ENCODE assay signal across 7 cellular contexts in genomic region chr14:81710232-81710845, GRCh38.
DNase-seq lines count a peak whose midpoint lies in the region; ATAC-seq lines count a peak whose summit lies in the region.

No MANE protein-coding gene starts in this region.

- DNase-seq in GM03348 (ENCODE audit: low spot score) (peak; percentile 10), NCI-H69 (lab: John Stamatoyannopoulos, UW) (peak; percentile 80), cerebellum (ENCODE audit: low spot score) (peak; percentile 8), mucosa of gallbladder (ENCODE audit: low spot score) (peak; percentile 14), activated gamma-delta T cell treated with Interleukin-2 at 50 U/mL for 16 hours (no peak)
- DNase-seq in stimulated activated CD8-positive, alpha-beta memory T cell treated with anti-CD3 and anti-CD28 coated beads, Interleukin-4, amount 100 ng/mL, for 48 hours, result no peak

- peak; percentile 72 for ATAC-seq in HG02852 (IDR thresholded peaks at IDR 0.05; ENCODE audit: unreplicated experiment)

Comparison
In these comparisons a context has a peak if more than half of its experiments do, and no peak if none do; other contexts are left out.
1. DNase-seq: peak in GM03348 (single experiment), NCI-H69 (single experiment), cerebellum (single experiment) and mucosa of gallbladder (single experiment); none in stimulated activated CD8-positive, alpha-beta memory T cell treated with anti-CD3 and anti-CD28 coated beads, Interleukin-4, amount 100 ng/mL, for 48 hours (single experiment) and activated gamma-delta T cell treated with Interleukin-2 at 50 U/mL for 16 hours (single experiment).